In the genomic region with DNA sequence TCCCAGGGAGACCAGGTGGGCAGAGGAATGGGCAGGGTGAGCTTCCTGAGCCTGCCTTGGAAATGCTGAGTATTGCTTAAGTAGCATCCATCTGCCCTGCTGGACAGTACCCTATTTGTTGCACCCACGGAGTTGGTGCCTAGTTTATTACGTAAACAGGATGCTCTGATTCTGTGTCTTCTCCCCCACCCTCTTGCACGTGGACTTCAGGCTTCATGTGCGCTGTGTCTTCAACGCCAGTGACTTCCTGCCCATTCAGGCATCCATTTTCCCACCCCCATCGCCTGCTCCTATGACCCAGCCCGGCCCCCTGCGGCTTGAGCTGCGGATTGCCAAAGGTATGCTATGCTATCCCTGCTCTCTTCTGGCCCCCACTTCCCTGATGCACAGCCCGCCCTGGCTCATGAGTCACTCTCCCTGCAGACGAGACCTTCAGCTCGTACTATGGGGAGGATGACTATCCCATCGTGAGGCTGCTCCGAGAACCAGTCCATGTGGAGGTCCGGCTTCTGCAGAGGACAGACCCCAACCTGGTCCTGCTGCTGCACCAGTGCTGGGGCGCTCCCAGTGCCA, we compare ENCODE assay signal across 1 cellular context.
TF ChIP-seq lines count a peak whose summit lies in the region.

No MANE protein-coding gene starts in this region.

TF ChIP-seq in SK-N-SH, 30 proteins besides CTCF, POLR2A, EP300 and RAD21:
- TF ChIP-seq PBX3 (IDR thresholded peaks at IDR 0.05): no peak
- TF ChIP-seq FOSL2 (IDR thresholded peaks at IDR 0.05; ENCODE audit: borderline replicate concordance, low read depth): peak; percentile 18; the same call in 1 of the 2 replicates
- TF ChIP-seq RCOR1 (IDR thresholded peaks at IDR 0.05; ENCODE audit: low read length): no peak
- no peak for TF ChIP-seq GATA2 (CRISPR knock-in tag; IDR thresholded peaks at IDR 0.05)
- no peak for TF ChIP-seq RFX5 (IDR thresholded peaks at IDR 0.05; ENCODE audit: low read length)
- no peak for TF ChIP-seq TCF12 (IDR thresholded peaks at IDR 0.05)
- no peak for TF ChIP-seq FOXJ3 (CRISPR knock-in tag; IDR thresholded peaks at IDR 0.05)
TF ChIP-seq in SK-N-SH: peak in this region for 1.
